Comparison of ENCODE assay signal across 10 cellular contexts in the genomic region with DNA sequence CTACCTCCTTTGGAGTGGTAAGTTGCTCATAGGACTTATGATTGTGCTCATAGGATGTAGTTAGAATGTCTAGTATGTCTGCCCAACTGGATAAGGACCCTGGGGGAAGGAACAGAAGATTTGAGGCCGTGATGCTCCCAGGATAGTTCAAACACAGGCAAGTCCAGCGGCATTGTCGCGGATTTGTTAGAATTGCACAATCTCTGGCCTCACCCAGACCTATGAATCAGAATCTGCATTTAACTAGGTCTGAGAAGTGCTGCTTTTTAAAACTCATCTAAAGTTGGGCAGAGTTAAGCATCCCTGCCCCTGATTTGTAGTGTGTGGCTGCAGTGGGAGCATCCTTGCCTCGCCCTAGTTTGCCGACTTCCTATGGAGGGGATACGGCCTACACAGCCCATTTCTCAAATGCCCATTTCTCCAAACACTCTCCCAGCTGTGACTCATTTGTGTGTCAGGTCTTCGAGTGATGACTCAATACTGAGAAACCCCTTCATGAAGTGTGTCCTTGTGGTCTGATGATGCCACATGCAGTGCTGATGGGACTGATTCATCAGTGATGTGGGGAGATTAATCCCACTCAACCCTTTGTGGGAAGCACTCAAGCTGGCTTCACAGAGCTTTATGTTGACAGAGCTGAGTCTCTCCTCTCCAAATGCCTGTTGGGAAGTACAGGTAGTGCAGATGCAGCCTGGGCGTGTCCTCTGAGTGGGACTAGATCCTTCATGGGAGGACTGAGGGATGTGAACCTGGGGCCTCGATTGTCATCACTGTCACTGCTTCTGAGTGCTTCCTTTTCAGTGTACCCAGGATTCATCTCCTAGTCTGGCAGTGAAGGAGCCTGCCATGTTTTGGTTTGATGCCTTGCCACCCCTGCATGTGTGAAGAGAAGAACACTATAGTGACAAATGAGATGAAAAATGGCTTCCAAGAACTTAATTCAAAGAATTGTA. TPM values are rescaled to one million over a fixed set of nuclear protein-coding genes. Genes with fewer than 3 reads are reported as not detected.
DNase-seq lines count a peak whose midpoint lies in the region; ATAC-seq lines count a peak whose summit lies in the region.
"Had no signal": no experiment of that assay in that cellular context is flagged by ENCODE, and none has a peak within 500 bp of the region (broad histone marks: within the 10 kb centered on the region; RNA-seq: fewer than 3 reads in every experiment).

No MANE protein-coding gene starts in this region.

- ATAC-seq in activated CD4-positive, alpha-beta T cell treated with anti-CD3 and anti-CD28 coated beads for 36 hours: peak; percentile 95
- no peak for ATAC-seq in HG03095 (IDR thresholded peaks at IDR 0.05; ENCODE audit: unreplicated experiment)

- intact Hi-C loops in activated CD4-positive, alpha-beta T cell treated with anti-CD3 and anti-CD28 coated beads for 36 hours (cut with DNase I, micrococcal nuclease): loop anchor here (1.0 to 2.0 kb wide), 2 partner anchors 198 to 338 kb away; a partner anchor contains a TSS

- H3K4me1 Mint-ChIP-seq in activated CD4-positive, alpha-beta T cell treated with anti-CD3 and anti-CD28 coated beads for 36 hours: peaks cover 24% of the 10 kb centered on the region

- peak; percentile 67 for DNase-seq in activated CD4-positive, alpha-beta T cell treated with anti-CD3 and anti-CD28 coated beads for 36 hours
- no peak for DNase-seq in activated CD4-positive, alpha-beta T cell treated with anti-CD3 and anti-CD28 coated beads, Interleukin-2, amount 50 U/mL, for 1 hour
- DNase-seq in SHP77 (lab: John Stamatoyannopoulos, UW): peak; percentile 20 to 30
- peak; percentile 80 for DNase-seq in fibroblast of gingiva (ENCODE audit: low read depth)
- peak; percentile 18 for DNase-seq in stimulated activated CD8-positive, alpha-beta memory T cell treated with anti-CD3 and anti-CD28 coated beads, Interleukin-4, amount 100 ng/mL, for 24 hours (ENCODE audit: low read depth)
- DNase-seq in iPS-NIHi11 (ENCODE audit: low spot score): no peak
- DNase-seq in COR-L47 (lab: John Stamatoyannopoulos, UW): no peak
- DNase-seq: CD4-positive, CD25-positive, alpha-beta regulatory T cell had no signal

- H3K36me3 Mint-ChIP-seq in activated CD4-positive, alpha-beta T cell treated with anti-CD3 and anti-CD28 coated beads for 36 hours (ENCODE audit: low read depth): no peaks in the 10 kb centered on the region
- H3K36me3 Mint-ChIP-seq: activated naive CD4-positive, alpha-beta T cell treated with anti-CD3 and anti-CD28 coated beads, Interleukin-2, amount 50 U/mL, for 24 hours; CD4-positive, CD25-positive, alpha-beta regulatory T cell had no signal

- POLR2A ChIA-PET in activated CD4-positive, alpha-beta T cell treated with anti-CD3 and anti-CD28 coated beads for 36 hours (lab: Charles Lee): no interaction called here

- H3K9me3 Mint-ChIP-seq in activated CD4-positive, alpha-beta T cell treated with anti-CD3 and anti-CD28 coated beads for 36 hours (ENCODE audit: low read depth): no peaks in the 10 kb centered on the region
- H3K9me3 Mint-ChIP-seq: activated naive CD4-positive, alpha-beta T cell treated with anti-CD3 and anti-CD28 coated beads, Interleukin-2, amount 50 U/mL, for 24 hours had no signal

- CTCF ChIA-PET in activated CD4-positive, alpha-beta T cell treated with anti-CD3 and anti-CD28 coated beads for 36 hours (lab: Charles Lee): interaction anchor here (1.0 kb wide), 1 partner anchor 198 kb away, joined by 3 read pairs; a partner anchor contains a TSS

- H3K27ac Mint-ChIP-seq in activated CD4-positive, alpha-beta T cell treated with anti-CD3 and anti-CD28 coated beads for 36 hours: no peak overlapping the region
- H3K27ac Mint-ChIP-seq: activated naive CD4-positive, alpha-beta T cell treated with anti-CD3 and anti-CD28 coated beads, Interleukin-2, amount 50 U/mL, for 24 hours; CD4-positive, CD25-positive, alpha-beta regulatory T cell had no signal

- peaks cover 14% of the 10 kb centered on the region for H3K27me3 Mint-ChIP-seq in activated CD4-positive, alpha-beta T cell treated with anti-CD3 and anti-CD28 coated beads for 36 hours

- H3K4me3 Mint-ChIP-seq in activated CD4-positive, alpha-beta T cell treated with anti-CD3 and anti-CD28 coated beads for 36 hours: no peak overlapping the region
- H3K4me3 Mint-ChIP-seq: activated naive CD4-positive, alpha-beta T cell treated with anti-CD3 and anti-CD28 coated beads, Interleukin-2, amount 50 U/mL, for 24 hours; CD4-positive, CD25-positive, alpha-beta regulatory T cell had no signal

RNA-seq across cellular contexts. Expression of a gene that starts 18.7 kb away (rescaled TPM):
- not detected for total RNA-seq in activated CD4-positive, alpha-beta T cell treated with anti-CD3 and anti-CD28 coated beads for 36 hours
- total RNA-seq: CD4-positive, CD25-positive, alpha-beta regulatory T cell had no signal

Comparison
In these comparisons a context has a peak if more than half of its experiments do, and no peak if none do; other contexts are left out.
1. DNase-seq: peak in activated CD4-positive, alpha-beta T cell treated with anti-CD3 and anti-CD28 coated beads for 36 hours (single experiment), SHP77 (2 of 2), fibroblast of gingiva (single experiment) and stimulated activated CD8-positive, alpha-beta memory T cell treated with anti-CD3 and anti-CD28 coated beads, Interleukin-4, amount 100 ng/mL, for 24 hours (single experiment); none in activated CD4-positive, alpha-beta T cell treated with anti-CD3 and anti-CD28 coated beads, Interleukin-2, amount 50 U/mL, for 1 hour (single experiment), iPS-NIHi11 (single experiment) and COR-L47 (single experiment).